1 cellular context compared by ENCODE assay signal in the genomic region with DNA sequence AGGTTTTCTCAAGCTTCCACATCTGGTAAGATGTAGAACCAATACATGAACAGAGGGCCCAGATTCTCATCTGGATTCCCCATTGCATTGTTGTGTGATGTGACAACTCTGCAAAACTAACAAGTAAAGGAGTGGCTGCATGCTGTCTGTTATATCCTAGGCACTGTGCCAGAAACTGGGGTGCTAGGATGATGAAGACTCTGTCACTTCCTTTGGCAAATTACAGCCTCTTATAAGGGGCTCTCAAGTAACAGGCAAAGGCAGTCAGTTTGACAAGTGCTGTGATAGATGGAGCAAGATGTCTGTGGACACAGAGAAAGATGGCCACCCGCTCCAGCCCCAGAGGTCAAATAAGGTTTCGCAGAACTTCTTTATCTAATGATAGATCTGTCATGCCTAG.
TF ChIP-seq lines count a peak whose summit lies in the region.

No MANE protein-coding gene starts in this region.

TF ChIP-seq in K562, 482 proteins besides CTCF, POLR2A, EP300 and RAD21 (continued from another document):
- TF ChIP-seq, protein P1, sequence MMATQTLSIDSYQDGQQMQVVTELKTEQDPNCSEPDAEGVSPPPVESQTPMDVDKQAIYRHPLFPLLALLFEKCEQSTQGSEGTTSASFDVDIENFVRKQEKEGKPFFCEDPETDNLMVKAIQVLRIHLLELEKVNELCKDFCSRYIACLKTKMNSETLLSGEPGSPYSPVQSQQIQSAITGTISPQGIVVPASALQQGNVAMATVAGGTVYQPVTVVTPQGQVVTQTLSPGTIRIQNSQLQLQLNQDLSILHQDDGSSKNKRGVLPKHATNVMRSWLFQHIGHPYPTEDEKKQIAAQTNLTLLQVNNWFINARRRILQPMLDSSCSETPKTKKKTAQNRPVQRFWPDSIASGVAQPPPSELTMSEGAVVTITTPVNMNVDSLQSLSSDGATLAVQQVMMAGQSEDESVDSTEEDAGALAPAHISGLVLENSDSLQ (IDR thresholded peaks at IDR 0.05): peak; percentile 63
- TF ChIP-seq ZNF324 (CRISPR knock-in tag; IDR thresholded peaks at IDR 0.05): no peak
